In the genomic region with DNA sequence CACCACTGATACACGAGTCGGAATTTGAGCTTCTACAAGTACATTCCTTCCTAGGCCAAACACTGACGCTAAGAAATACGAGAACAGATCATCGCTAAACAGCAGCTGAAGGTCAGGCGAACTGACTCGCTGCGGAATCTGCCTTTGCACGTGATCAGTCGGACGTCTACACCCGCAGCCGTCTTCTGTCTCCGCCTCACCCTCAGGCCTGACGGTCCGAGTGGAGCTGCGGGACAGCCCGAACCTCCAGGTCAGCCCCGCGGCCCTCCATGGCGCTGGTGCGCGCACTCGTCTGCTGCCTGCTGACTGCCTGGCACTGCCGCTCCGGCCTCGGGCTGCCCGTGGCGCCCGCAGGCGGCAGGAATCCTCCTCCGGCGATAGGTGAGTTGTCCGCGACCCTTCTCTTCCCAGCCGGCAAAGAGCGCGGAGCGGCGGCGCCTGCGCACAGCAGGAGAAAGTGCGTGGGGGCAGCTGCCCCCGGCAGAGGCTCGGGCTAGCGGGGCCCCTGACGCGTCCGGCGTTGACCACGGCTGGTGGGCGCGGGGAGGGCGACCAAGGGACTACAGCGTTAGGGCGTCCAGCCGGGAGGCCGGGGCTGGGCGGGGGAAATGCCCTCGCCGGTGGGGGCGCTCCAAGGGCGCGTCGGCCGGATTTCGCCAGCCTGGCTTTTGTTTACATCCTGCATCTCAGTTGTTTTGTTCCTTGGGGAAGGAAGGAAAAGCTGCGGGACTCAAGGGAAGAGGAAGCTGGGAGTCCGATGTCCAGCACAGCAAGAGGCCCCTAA, we compare ENCODE assay signal across 8 cellular contexts. TPM values are rescaled to one million over a fixed set of nuclear protein-coding genes. Genes with fewer than 3 reads are reported as not detected.
DNase-seq lines count a peak whose midpoint lies in the region; ATAC-seq and TF ChIP-seq lines count a peak whose summit lies in the region.

A gene with protein sequence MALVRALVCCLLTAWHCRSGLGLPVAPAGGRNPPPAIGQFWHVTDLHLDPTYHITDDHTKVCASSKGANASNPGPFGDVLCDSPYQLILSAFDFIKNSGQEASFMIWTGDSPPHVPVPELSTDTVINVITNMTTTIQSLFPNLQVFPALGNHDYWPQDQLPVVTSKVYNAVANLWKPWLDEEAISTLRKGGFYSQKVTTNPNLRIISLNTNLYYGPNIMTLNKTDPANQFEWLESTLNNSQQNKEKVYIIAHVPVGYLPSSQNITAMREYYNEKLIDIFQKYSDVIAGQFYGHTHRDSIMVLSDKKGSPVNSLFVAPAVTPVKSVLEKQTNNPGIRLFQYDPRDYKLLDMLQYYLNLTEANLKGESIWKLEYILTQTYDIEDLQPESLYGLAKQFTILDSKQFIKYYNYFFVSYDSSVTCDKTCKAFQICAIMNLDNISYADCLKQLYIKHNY (plus strand): TSS at position 181 of the 784 bp plus-strand sequence. CDS start 89 bp downstream, at position 270.

- H3K27me3 ChIP-seq in liver (ENCODE audit: control insufficient read depth in 4 of 4, insufficient read depth in 4 of 4, low read length in 3 of 4) = no peaks in the 10 kb centered on the region

- H3K4me3 ChIP-seq in liver (ENCODE audit: low read depth in 1 of 3, low read length in 3 of 3) = peak within 1 kb of the TSS; percentile 80 to 86 (median 86)

- ATAC-seq in HG02840 (IDR thresholded peaks at IDR 0.05; ENCODE audit: low FRiP score, unreplicated experiment) = peak; percentile 46
- ATAC-seq in T-helper 17 cell = peak; percentile 50
- peak; percentile 66 for ATAC-seq in stimulated activated naive CD8-positive, alpha-beta T cell treated with anti-CD3 and anti-CD28 coated beads, Interleukin-15, Interleukin-2, amounts not matched to agents 100 U/mL and 50 U/mL, for 24 hours

- no peaks in the 10 kb centered on the region for H3K36me3 ChIP-seq in liver (ENCODE audit: control insufficient read depth in 4 of 4, insufficient read depth in 3 of 4, low read depth in 1 of 4, low read length in 3 of 4)

- in situ Hi-C loops in ACHN (cut with HindIII; ENCODE audit: low pct_ligation_motif_present, low pct_unique_long_range_greater_than_20kb, low sequenced_read_pairs) (no loop called here), GM13977 (cut with MboI; ENCODE audit: low pct_unique_long_range_greater_than_20kb, low sequenced_read_pairs, unreplicated experiment) (no loop called here)

- WGBS in liver = under 1% methylated on average over 69 of the region's 69 CpGs

- peak within 1 kb of the TSS; percentile 96 for H3K27ac ChIP-seq in liver (ENCODE audit: low read depth in 1 of 2, low read length in 2 of 2)

- H3K4me1 ChIP-seq in liver (ENCODE audit: control insufficient read depth in 4 of 4, insufficient read depth in 4 of 4, low read length in 3 of 4) = peaks cover 3 to 41% (median 22%) of the 10 kb centered on the region in 4 donors

- H3K9me3 ChIP-seq in T-helper 17 cell (ENCODE audit: control insufficient read depth, low read length, poor library complexity, severe bottlenecking) = no peaks in the 10 kb centered on the region
- no peaks in the 10 kb centered on the region for H3K9me3 ChIP-seq in liver (ENCODE audit: control insufficient read depth in 4 of 4, low read length in 3 of 4)

- H3K27ac Mint-ChIP-seq in T-helper 17 cell = no peak within 1 kb of the TSS

- H3K4me3 Mint-ChIP-seq in T-helper 17 cell = peak within 1 kb of the TSS; percentile 79

- peak within 1 kb of the TSS; percentile 76 to 96 for H3K9ac ChIP-seq in liver (ENCODE audit: low read depth in 1 of 2, low read length in 2 of 2)

- TF ChIP-seq CTCF in GM13977 (IDR thresholded peaks at IDR 0.05; ENCODE audit: extremely low read depth, insufficient read depth, missing control alignments) = peak; percentile 49
- peak; percentile 9 for TF ChIP-seq CTCF in liver (IDR thresholded peaks at IDR 0.05; ENCODE audit: low read depth, low read length, missing input control)

- DNase-seq in ACHN (peak; percentile 74), GM13977 (ENCODE audit: low spot score) (peak; percentile 55), NCI-H1417 (lab: John Stamatoyannopoulos, UW) (peak; percentile 82 to 94 (median 88)), T-helper 17 cell (no peak), ecto neural progenitor cell (ENCODE audit: low spot score) (peak; percentile 91)
- peak; percentile 41 for DNase-seq in stimulated activated naive CD8-positive, alpha-beta T cell treated with anti-CD3 and anti-CD28 coated beads, Interleukin-15, Interleukin-2, amounts not matched to agents 100 U/mL and 50 U/mL, for 24 hours

- peaks cover 52% of the 10 kb centered on the region for H3K27me3 Mint-ChIP-seq in T-helper 17 cell

- peak in 1 of 2 donors; percentile 50 for TF ChIP-seq RAD21 in liver (IDR thresholded peaks at IDR 0.05)

- H3K36me3 Mint-ChIP-seq in T-helper 17 cell (ENCODE audit: low read depth) = peaks cover 4% of the 10 kb centered on the region

- peaks cover 8% of the 10 kb centered on the region for H3K4me1 Mint-ChIP-seq in T-helper 17 cell

TF ChIP-seq in liver, 16 proteins besides CTCF, POLR2A, EP300 and RAD21:
- TF ChIP-seq RXRA (IDR thresholded peaks at IDR 0.05) = peak; percentile 36 to 50
- TF ChIP-seq YY1 (IDR thresholded peaks at IDR 0.05) = peak; percentile 78
- peak; percentile 7 to 40 for TF ChIP-seq JUND (IDR thresholded peaks at IDR 0.05)
- TF ChIP-seq, protein P1, sequence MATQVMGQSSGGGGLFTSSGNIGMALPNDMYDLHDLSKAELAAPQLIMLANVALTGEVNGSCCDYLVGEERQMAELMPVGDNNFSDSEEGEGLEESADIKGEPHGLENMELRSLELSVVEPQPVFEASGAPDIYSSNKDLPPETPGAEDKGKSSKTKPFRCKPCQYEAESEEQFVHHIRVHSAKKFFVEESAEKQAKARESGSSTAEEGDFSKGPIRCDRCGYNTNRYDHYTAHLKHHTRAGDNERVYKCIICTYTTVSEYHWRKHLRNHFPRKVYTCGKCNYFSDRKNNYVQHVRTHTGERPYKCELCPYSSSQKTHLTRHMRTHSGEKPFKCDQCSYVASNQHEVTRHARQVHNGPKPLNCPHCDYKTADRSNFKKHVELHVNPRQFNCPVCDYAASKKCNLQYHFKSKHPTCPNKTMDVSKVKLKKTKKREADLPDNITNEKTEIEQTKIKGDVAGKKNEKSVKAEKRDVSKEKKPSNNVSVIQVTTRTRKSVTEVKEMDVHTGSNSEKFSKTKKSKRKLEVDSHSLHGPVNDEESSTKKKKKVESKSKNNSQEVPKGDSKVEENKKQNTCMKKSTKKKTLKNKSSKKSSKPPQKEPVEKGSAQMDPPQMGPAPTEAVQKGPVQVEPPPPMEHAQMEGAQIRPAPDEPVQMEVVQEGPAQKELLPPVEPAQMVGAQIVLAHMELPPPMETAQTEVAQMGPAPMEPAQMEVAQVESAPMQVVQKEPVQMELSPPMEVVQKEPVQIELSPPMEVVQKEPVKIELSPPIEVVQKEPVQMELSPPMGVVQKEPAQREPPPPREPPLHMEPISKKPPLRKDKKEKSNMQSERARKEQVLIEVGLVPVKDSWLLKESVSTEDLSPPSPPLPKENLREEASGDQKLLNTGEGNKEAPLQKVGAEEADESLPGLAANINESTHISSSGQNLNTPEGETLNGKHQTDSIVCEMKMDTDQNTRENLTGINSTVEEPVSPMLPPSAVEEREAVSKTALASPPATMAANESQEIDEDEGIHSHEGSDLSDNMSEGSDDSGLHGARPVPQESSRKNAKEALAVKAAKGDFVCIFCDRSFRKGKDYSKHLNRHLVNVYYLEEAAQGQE (IDR thresholded peaks at IDR 0.05) = peak; percentile 45
- peak; percentile 28 for TF ChIP-seq NR2F2 (IDR thresholded peaks at IDR 0.05)
- TF ChIP-seq FOXA2 (IDR thresholded peaks at IDR 0.05) = no peak
- peak; percentile 46 to 48 for TF ChIP-seq HNF4A (conservative IDR thresholded peaks at IDR 0.05)
- TF ChIP-seq, protein P2, sequence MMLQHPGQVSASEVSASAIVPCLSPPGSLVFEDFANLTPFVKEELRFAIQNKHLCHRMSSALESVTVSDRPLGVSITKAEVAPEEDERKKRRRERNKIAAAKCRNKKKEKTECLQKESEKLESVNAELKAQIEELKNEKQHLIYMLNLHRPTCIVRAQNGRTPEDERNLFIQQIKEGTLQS (IDR thresholded peaks at IDR 0.05) = no peak
- peak; percentile 39 for TF ChIP-seq SP1 (IDR thresholded peaks at IDR 0.05)
- no peak for TF ChIP-seq GABPA (IDR thresholded peaks at IDR 0.05 in 1 of 2, conservative IDR thresholded peaks at IDR 0.05 in 1 of 2)
TF ChIP-seq in liver: peak in this region for 7.

RNA-seq across cellular contexts. Expression of the gene that starts here (rescaled TPM):
- total RNA-seq in T-helper 17 cell = under 1 TPM in 1 of 2 donors, not detected in 1; 0.15 TPM
- 10 to 100 TPM; 17.3 to 27.4 TPM for total RNA-seq in liver
- 10 to 100 TPM; 37.3 to 61.4 TPM for polyA plus RNA-seq in liver

Comparison
In these comparisons a context has a peak if more than half of its experiments do, and no peak if none do; other contexts are left out.
1. RNA of the gene that starts here (total RNA-seq): 17.3 to 27.4 TPM in liver; 0.15 TPM in T-helper 17 cell; every median in the first group is over 10 times any median in the second.
2. Peak in ATAC-seq in T-helper 17 cell; RNA of the gene not detected or under 1 TPM.
3. DNase-seq: peak in ACHN (single experiment), GM13977 (single experiment), NCI-H1417 (3 of 3), ecto neural progenitor cell (single experiment) and stimulated activated naive CD8-positive, alpha-beta T cell treated with anti-CD3 and anti-CD28 coated beads, Interleukin-15, Interleukin-2, amounts not matched to agents 100 U/mL and 50 U/mL, for 24 hours (single experiment); none in T-helper 17 cell (0 of 3).
4. Peak in every context shown above with its lines, with median percentiles within 50 percentile points of each other: ATAC-seq.